ENCODE assay signal across 8 cellular contexts in the genomic region with DNA sequence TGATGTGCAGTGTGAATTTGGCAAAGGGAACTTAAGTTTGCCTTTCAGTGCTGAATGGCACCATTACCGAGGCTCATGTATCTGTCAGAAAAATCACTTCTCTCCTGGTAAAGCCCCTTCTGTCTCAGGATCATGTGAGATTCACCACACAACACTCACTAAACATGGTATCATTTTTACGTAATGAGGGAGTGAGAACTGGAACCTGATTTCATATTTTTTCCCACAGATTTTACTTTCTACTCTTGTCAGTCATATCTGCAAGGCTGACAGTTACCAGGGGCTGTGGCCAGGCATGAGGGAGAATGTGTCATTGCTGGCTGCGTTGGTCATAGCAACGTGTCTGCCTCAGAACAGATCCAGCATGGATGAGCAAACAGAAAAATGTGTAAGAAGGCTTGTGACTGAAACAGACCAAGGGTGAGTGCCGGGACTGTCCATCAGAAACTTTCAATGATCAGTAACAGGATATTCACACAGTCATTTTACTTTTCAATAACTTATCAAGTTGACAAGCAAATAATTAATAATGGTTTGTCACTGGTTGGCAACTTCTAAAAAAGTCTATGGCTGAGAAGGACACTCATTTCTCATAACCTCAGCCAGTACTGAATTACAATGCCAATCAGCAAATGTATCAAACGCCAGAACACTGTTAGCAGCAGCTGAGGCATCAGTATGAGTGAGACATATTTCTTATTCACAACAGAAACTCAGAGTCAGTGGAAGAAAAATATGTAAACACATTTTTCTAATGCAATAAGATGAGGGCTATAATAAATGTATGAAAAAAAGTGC.
DNase-seq lines count a peak whose midpoint lies in the region; ATAC-seq and TF ChIP-seq lines count a peak whose summit lies in the region.
"Had no signal": no experiment of that assay in that cellular context is flagged by ENCODE, and none has a peak within 500 bp of the region (broad histone marks: within the 10 kb centered on the region; RNA-seq: fewer than 3 reads in every experiment).

No MANE protein-coding gene starts in this region.

- H4K20me1 ChIP-seq in GM23338 (replicated peaks; ENCODE audit: insufficient read depth), result no peaks in the 10 kb centered on the region

- peaks cover 3% of the 10 kb centered on the region; the same call in 1 of the 3 replicates for H3K9me3 Mint-ChIP-seq in GM23338

- ATAC-seq in GM18520 (IDR thresholded peaks at IDR 0.05; ENCODE audit: unreplicated experiment), result peak; percentile 81
- ATAC-seq in heart right ventricle, result peak in 6 of 8 donors; percentile 54 to 84 (median 66)
- no peak for ATAC-seq in GM23338

- no peaks in the 10 kb centered on the region for H3K36me3 Mint-ChIP-seq in GM23338 (ENCODE audit: low read depth)

- H2AFZ ChIP-seq in GM23338, result no peak overlapping the region

- no peaks in the 10 kb centered on the region for H3K79me2 ChIP-seq in GM23338 (replicated peaks; ENCODE audit: insufficient read depth)

- DNase-seq in HCEC 1CT (peak; percentile 91), OCI-M1 (lab: John Stamatoyannopoulos, UW) (peak; percentile 25), heart right ventricle (no peak), SKM-1 treated with dmso at 0.1 percent for 144 hours (lab: John Stamatoyannopoulos, UW; ENCODE audit: unreplicated experiment) (no peak), NCI-H446 treated with DMSO at 0.1 percent for 48 hours (lab: John Stamatoyannopoulos, UW) (no peak), GM23338 (ENCODE audit: low spot score) (no peak)

- no peak overlapping the region for H3K27ac Mint-ChIP-seq in GM23338

- no peaks in the 10 kb centered on the region for H3K27me3 Mint-ChIP-seq in GM23338 (ENCODE audit: insufficient read depth, low read depth, poor library complexity)

- H3K4me3 Mint-ChIP-seq in GM23338, result no peak overlapping the region

- H3K9me3 ChIP-seq in heart right ventricle, result no peaks in the 10 kb centered on the region
- H3K9me3 ChIP-seq: neutrophil had no signal

- peaks cover 3% of the 10 kb centered on the region for H3K4me1 Mint-ChIP-seq in GM23338

- H3K27me3 ChIP-seq in heart right ventricle, result no peaks in the 10 kb centered on the region
- no peaks in the 10 kb centered on the region for H3K27me3 ChIP-seq in GM23338 (ENCODE audit: insufficient read depth)
- H3K27me3 ChIP-seq: neutrophil had no signal

- H3K4me2 ChIP-seq in GM23338, result no peak overlapping the region

- no peaks in the 10 kb centered on the region for H3F3A ChIP-seq in GM23338 (replicated peaks; ENCODE audit: low read depth)

- peak overlapping the region in 4 of 10 donors; percentile 8 to 51 (median 41) for H3K27ac ChIP-seq in heart right ventricle
- H3K27ac ChIP-seq in GM23338 (ENCODE audit: low read depth), result no peak overlapping the region
- H3K27ac ChIP-seq: neutrophil had no signal

- intact Hi-C loops in heart right ventricle (cut with DNase I), result loop anchor here in 1 of 10 donors (10.0 kb wide), 1 partner anchor 74 kb away; no protein-coding TSS in a partner anchor

- no peak for TF ChIP-seq CTCF in heart right ventricle (IDR thresholded peaks at IDR 0.05)
- no peak for TF ChIP-seq CTCF in GM23338 (conservative IDR thresholded peaks at IDR 0.05; ENCODE audit: low read depth in 2 of 2)

- H3K36me3 ChIP-seq in heart right ventricle (no peaks in the 10 kb centered on the region), GM23338 (ENCODE audit: insufficient read depth) (no peaks in the 10 kb centered on the region)
- H3K36me3 ChIP-seq: neutrophil had no signal

- no peak overlapping the region for H3K4me3 ChIP-seq in heart right ventricle
- no peak overlapping the region for H3K4me3 ChIP-seq in GM23338

- no peaks in the 10 kb centered on the region for H3K9me2 ChIP-seq in GM23338 (ENCODE audit: insufficient read depth)

- H3K4me1 ChIP-seq in heart right ventricle (peaks cover 0 to 27% (median 15%) of the 10 kb centered on the region in 9 donors), GM23338 (ENCODE audit: insufficient read depth) (no peaks in the 10 kb centered on the region)

- 53 to 54% methylated on average over 6 of the region's 6 CpGs for WGBS in heart right ventricle, 2 donors

TF ChIP-seq in GM23338, 12 proteins besides CTCF, POLR2A, EP300 and RAD21:
- TF ChIP-seq, protein P1, sequence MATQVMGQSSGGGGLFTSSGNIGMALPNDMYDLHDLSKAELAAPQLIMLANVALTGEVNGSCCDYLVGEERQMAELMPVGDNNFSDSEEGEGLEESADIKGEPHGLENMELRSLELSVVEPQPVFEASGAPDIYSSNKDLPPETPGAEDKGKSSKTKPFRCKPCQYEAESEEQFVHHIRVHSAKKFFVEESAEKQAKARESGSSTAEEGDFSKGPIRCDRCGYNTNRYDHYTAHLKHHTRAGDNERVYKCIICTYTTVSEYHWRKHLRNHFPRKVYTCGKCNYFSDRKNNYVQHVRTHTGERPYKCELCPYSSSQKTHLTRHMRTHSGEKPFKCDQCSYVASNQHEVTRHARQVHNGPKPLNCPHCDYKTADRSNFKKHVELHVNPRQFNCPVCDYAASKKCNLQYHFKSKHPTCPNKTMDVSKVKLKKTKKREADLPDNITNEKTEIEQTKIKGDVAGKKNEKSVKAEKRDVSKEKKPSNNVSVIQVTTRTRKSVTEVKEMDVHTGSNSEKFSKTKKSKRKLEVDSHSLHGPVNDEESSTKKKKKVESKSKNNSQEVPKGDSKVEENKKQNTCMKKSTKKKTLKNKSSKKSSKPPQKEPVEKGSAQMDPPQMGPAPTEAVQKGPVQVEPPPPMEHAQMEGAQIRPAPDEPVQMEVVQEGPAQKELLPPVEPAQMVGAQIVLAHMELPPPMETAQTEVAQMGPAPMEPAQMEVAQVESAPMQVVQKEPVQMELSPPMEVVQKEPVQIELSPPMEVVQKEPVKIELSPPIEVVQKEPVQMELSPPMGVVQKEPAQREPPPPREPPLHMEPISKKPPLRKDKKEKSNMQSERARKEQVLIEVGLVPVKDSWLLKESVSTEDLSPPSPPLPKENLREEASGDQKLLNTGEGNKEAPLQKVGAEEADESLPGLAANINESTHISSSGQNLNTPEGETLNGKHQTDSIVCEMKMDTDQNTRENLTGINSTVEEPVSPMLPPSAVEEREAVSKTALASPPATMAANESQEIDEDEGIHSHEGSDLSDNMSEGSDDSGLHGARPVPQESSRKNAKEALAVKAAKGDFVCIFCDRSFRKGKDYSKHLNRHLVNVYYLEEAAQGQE (IDR thresholded peaks at IDR 0.05; ENCODE audit: unreplicated experiment), result no peak
- TF ChIP-seq CREB1 (CRISPR knock-in tag; IDR thresholded peaks at IDR 0.05; ENCODE audit: low read depth) (no peak), ZNF114 (CRISPR knock-in tag; IDR thresholded peaks at IDR 0.05) (no peak), STAT1 (IDR thresholded peaks at IDR 0.05; ENCODE audit: unreplicated experiment) (no peak)

Comparison
In these comparisons a context has a peak if more than half of its experiments do, and no peak if none do; other contexts are left out.
1. DNase-seq: peak in HCEC 1CT (single experiment) and OCI-M1 (single experiment); none in heart right ventricle (0 of 2), SKM-1 treated with dmso at 0.1 percent for 144 hours (single experiment), NCI-H446 treated with DMSO at 0.1 percent for 48 hours (single experiment) and GM23338 (single experiment).